ENCODE assay signal across 19 cellular contexts in the genomic region with DNA sequence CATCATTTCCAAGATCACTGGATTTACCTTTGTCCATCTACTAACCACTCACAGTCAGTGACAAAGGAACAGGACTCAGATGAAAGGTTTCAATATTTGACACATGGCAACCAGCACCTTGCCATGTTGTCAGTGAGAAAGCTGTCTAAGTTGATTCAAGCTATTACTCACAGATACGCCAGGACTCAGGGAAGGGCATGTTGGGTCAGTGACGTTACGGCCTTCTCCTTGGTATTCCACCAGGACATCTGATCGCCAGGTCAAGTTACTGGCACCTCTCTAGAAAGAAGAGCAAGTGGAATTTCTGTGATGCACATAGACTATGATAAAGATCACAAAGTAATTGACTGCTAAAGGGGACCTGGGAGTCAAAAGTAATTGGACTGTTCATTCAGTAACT. TPM values are rescaled to one million over a fixed set of nuclear protein-coding genes. Genes with fewer than 3 reads are reported as not detected.
DNase-seq lines count a peak whose midpoint lies in the region; ATAC-seq, FAIRE-seq and TF ChIP-seq lines count a peak whose summit lies in the region.
"Had no signal": no experiment of that assay in that cellular context is flagged by ENCODE, and none has a peak within 500 bp of the region (broad histone marks: within the 10 kb centered on the region; RNA-seq: fewer than 3 reads in every experiment).

No MANE protein-coding gene starts in this region.

- no peaks in the 10 kb centered on the region for H3K27me3 Mint-ChIP-seq in natural killer cell (ENCODE audit: low read depth in 2 of 2)
- no peaks in the 10 kb centered on the region for H3K27me3 Mint-ChIP-seq in natural killer cell treated with Interleukin-12 subunit alpha and Interleukin-12 subunit beta and Interleukin-15 and Interleukin-18, amount 100 ng/mL, for 72 hours
- H3K27me3 Mint-ChIP-seq in glutamatergic neuron (ENCODE audit: unreplicated experiment): peaks cover 11% of the 10 kb centered on the region
- no peaks in the 10 kb centered on the region for H3K27me3 Mint-ChIP-seq in nephron progenitor cell (ENCODE audit: low read depth, poor library complexity)
- H3K27me3 Mint-ChIP-seq: CD4-positive, alpha-beta memory T cell had no signal

- H3K27ac Mint-ChIP-seq in natural killer cell (peak overlapping the region; percentile 31 to 79), glutamatergic neuron (ENCODE audit: unreplicated experiment) (peak overlapping the region; percentile 81), nephron progenitor cell (peak overlapping the region; percentile 31)
- peak overlapping the region in 1 of 2 donors; percentile 85 for H3K27ac Mint-ChIP-seq in natural killer cell treated with Interleukin-12 subunit alpha and Interleukin-12 subunit beta and Interleukin-15 and Interleukin-18, amount 100 ng/mL, for 72 hours
- H3K27ac Mint-ChIP-seq: GM23338, H9 had no signal

- peak; percentile 32 for FAIRE-seq in urothelium cell line (lab: Jason Lieb, UNC)
- FAIRE-seq: GM12878 had no signal

- no peaks in the 10 kb centered on the region for H3K4me1 ChIP-seq in left ventricle myocardium inferior

- ATAC-seq in natural killer cell: no peak
- no peak for ATAC-seq in natural killer cell treated with Interleukin-12 subunit alpha and Interleukin-12 subunit beta and Interleukin-15 and Interleukin-18, amount 100 ng/mL, for 72 hours
- ATAC-seq: GM12878, GM23338, HCT116 had no signal

- intact Hi-C loops in natural killer cell (cut with micrococcal nuclease): no loop called here
- intact Hi-C loops in left ventricle myocardium inferior (cut with micrococcal nuclease): no loop called here

- DNase-seq in natural killer cell: no peak
- no peak for DNase-seq in natural killer cell treated with Interleukin-12 subunit alpha and Interleukin-12 subunit beta and Interleukin-15 and Interleukin-18, amount 100 ng/mL, for 72 hours (ENCODE audit: low spot score)
- no peak for DNase-seq in glutamatergic neuron
- DNase-seq in nephron progenitor cell: no peak
- no peak for DNase-seq in urothelium cell line (ENCODE audit: low spot score)
- DNase-seq in activated CD8-positive, alpha-beta memory T cell treated with anti-CD3 and anti-CD28 coated beads for 24 hours: no peak
- no peak for DNase-seq in left ventricle myocardium inferior
- DNase-seq in GM19238 (ENCODE audit: insufficient read length, low spot score): no peak
- DNase-seq: C1 segment of cervical spinal cord; Calu3; CD4-positive, alpha-beta memory T cell; COR-L47; DMS79; EL; GDM1; H9 had no signal

- H3K9me3 Mint-ChIP-seq in natural killer cell (no peaks in the 10 kb centered on the region), glutamatergic neuron (ENCODE audit: unreplicated experiment) (peaks cover 13% of the 10 kb centered on the region), nephron progenitor cell (no peaks in the 10 kb centered on the region)
- no peaks in the 10 kb centered on the region for H3K9me3 Mint-ChIP-seq in natural killer cell treated with Interleukin-12 subunit alpha and Interleukin-12 subunit beta and Interleukin-15 and Interleukin-18, amount 100 ng/mL, for 72 hours
- H3K9me3 Mint-ChIP-seq: CD4-positive, alpha-beta memory T cell; GM23338; H9 had no signal

- no peak for TF ChIP-seq CTCF in natural killer cell (IDR thresholded peaks at IDR 0.05)
- no peak for TF ChIP-seq CTCF in glutamatergic neuron (IDR thresholded peaks at IDR 0.05; ENCODE audit: partially characterized antibody, unreplicated experiment)
- TF ChIP-seq CTCF in nephron progenitor cell (IDR thresholded peaks at IDR 0.05): no peak
- TF ChIP-seq CTCF in left ventricle myocardium inferior (IDR thresholded peaks at IDR 0.05; ENCODE audit: borderline replicate concordance): no peak

- H3K4me3 ChIP-seq in left ventricle myocardium inferior: no peak overlapping the region
- H3K4me3 ChIP-seq: GM12878, GM23338 had no signal

- H3K36me3 Mint-ChIP-seq in natural killer cell: peaks cover 12% of the 10 kb centered on the region
- H3K36me3 Mint-ChIP-seq in natural killer cell treated with Interleukin-12 subunit alpha and Interleukin-12 subunit beta and Interleukin-15 and Interleukin-18, amount 100 ng/mL, for 72 hours: peaks cover 23% of the 10 kb centered on the region
- H3K36me3 Mint-ChIP-seq in glutamatergic neuron (ENCODE audit: unreplicated experiment): peaks cover 11% of the 10 kb centered on the region
- peaks cover 57% of the 10 kb centered on the region for H3K36me3 Mint-ChIP-seq in nephron progenitor cell (ENCODE audit: low read depth)

- peaks cover 83% of the 10 kb centered on the region for H3K36me3 ChIP-seq in left ventricle myocardium inferior

- H3K9me3 ChIP-seq in left ventricle myocardium inferior (replicated peaks): no peaks in the 10 kb centered on the region

- H3K4me1 Mint-ChIP-seq in natural killer cell (peaks cover 19 to 28% of the 10 kb centered on the region in 2 donors), glutamatergic neuron (ENCODE audit: low read depth, unreplicated experiment) (peaks cover 61% of the 10 kb centered on the region), nephron progenitor cell (no peaks in the 10 kb centered on the region)
- peaks cover 15 to 27% of the 10 kb centered on the region in 2 donors for H3K4me1 Mint-ChIP-seq in natural killer cell treated with Interleukin-12 subunit alpha and Interleukin-12 subunit beta and Interleukin-15 and Interleukin-18, amount 100 ng/mL, for 72 hours (ENCODE audit: low read depth in 2 of 2)
- H3K4me1 Mint-ChIP-seq: GM23338, H9 had no signal

- H3K4me3 Mint-ChIP-seq in natural killer cell (no peak overlapping the region), glutamatergic neuron (ENCODE audit: unreplicated experiment) (no peak overlapping the region), nephron progenitor cell (no peak overlapping the region)
- H3K4me3 Mint-ChIP-seq in natural killer cell treated with Interleukin-12 subunit alpha and Interleukin-12 subunit beta and Interleukin-15 and Interleukin-18, amount 100 ng/mL, for 72 hours: no peak overlapping the region
- H3K4me3 Mint-ChIP-seq: GM23338, H9 had no signal

- no peaks in the 10 kb centered on the region for H3K27me3 ChIP-seq in left ventricle myocardium inferior (ENCODE audit: low read depth)

- no peak overlapping the region for H3K27ac ChIP-seq in left ventricle myocardium inferior (replicated peaks)

RNA-seq across cellular contexts. Expression of a gene that starts 36.4 kb away (rescaled TPM):
- total RNA-seq in natural killer cell: 10 to 100 TPM; 51.9 to 73.9 (median 59.7) TPM
- total RNA-seq in natural killer cell treated with Interleukin-12 subunit alpha and Interleukin-12 subunit beta and Interleukin-15 and Interleukin-18, amount 100 ng/mL, for 72 hours: 10 to 100 TPM; 18.9 to 43.7 TPM
- 145 TPM for total RNA-seq in glutamatergic neuron (ENCODE audit: unreplicated experiment)
- 97.2 TPM for total RNA-seq in left ventricle myocardium inferior
